ENCODE assay signal across 11 cellular contexts in genomic region chr9:111994831-111995458, GRCh38.
DNase-seq lines count a peak whose midpoint lies in the region; ATAC-seq and TF ChIP-seq lines count a peak whose summit lies in the region.
"Had no signal": no experiment of that assay in that cellular context is flagged by ENCODE, and none has a peak within 500 bp of the region (broad histone marks: within the 10 kb centered on the region; RNA-seq: fewer than 3 reads in every experiment).

No MANE protein-coding gene starts in this region.

- no peak overlapping the region for H3K4me3 Mint-ChIP-seq in type B pancreatic cell
- H3K4me3 Mint-ChIP-seq: activated naive CD4-positive, alpha-beta T cell treated with anti-CD3 and anti-CD28 coated beads for 36 hours had no signal

- H3K36me3 ChIP-seq in GM06990 (ENCODE audit: control insufficient read depth, insufficient read depth, low read length), result no peaks in the 10 kb centered on the region

- TF ChIP-seq CTCF in GM06990 (IDR thresholded peaks at IDR 0.05; ENCODE audit: insufficient read depth, low read length, poor library complexity, severe bottlenecking), result no peak
- TF ChIP-seq CTCF in type B pancreatic cell (conservative IDR thresholded peaks at IDR 0.05), result no peak
- no peak for TF ChIP-seq CTCF in GM10266 (IDR thresholded peaks at IDR 0.05; ENCODE audit: control insufficient read depth, insufficient read depth, low read depth, missing control alignments)

- no peaks in the 10 kb centered on the region for H3K9me3 Mint-ChIP-seq in type B pancreatic cell

- peak; percentile 57 for ATAC-seq in GM19438 (IDR thresholded peaks at IDR 0.05; ENCODE audit: low read depth, unreplicated experiment)
- ATAC-seq in HG03571 (IDR thresholded peaks at IDR 0.05; ENCODE audit: unreplicated experiment), result peak; percentile 68
- ATAC-seq: Right ventricle myocardium inferior had no signal

- no peaks in the 10 kb centered on the region for H3K36me3 Mint-ChIP-seq in type B pancreatic cell

- H3K4me1 Mint-ChIP-seq in type B pancreatic cell (ENCODE audit: unreplicated experiment), result no peaks in the 10 kb centered on the region

- H3K4me3 ChIP-seq in GM06990 (replicated peaks; ENCODE audit: low read depth, low read length), result no peak overlapping the region

- no peaks in the 10 kb centered on the region for H3K27me3 Mint-ChIP-seq in type B pancreatic cell

- H3K27ac Mint-ChIP-seq in type B pancreatic cell, result no peak overlapping the region
- H3K27ac Mint-ChIP-seq: activated naive CD4-positive, alpha-beta T cell treated with anti-CD3 and anti-CD28 coated beads for 36 hours had no signal

- H3K27me3 ChIP-seq in GM06990 (replicated peaks; ENCODE audit: control insufficient read depth, insufficient read depth, low read length), result no peaks in the 10 kb centered on the region

- peak; percentile 47 for DNase-seq in GM06990 (ENCODE audit: extremely low read depth, insufficient read length)
- DNase-seq in glomerular endothelial cell (ENCODE audit: extremely low read depth, low read depth, low spot score), result peak; percentile 65
- no peak for DNase-seq in type B pancreatic cell (ENCODE audit: extremely low spot score, unreplicated experiment)
- DNase-seq in GM10266 (ENCODE audit: extremely low spot score), result no peak
- no peak for DNase-seq in activated gamma-delta T cell treated with Interleukin-2 at 50 U/mL for 16 hours
- DNase-seq in globus pallidus (ENCODE audit: low spot score), result no peak
- DNase-seq: activated naive CD4-positive, alpha-beta T cell treated with anti-CD3 and anti-CD28 coated beads for 36 hours; NCI-H1048 had no signal

Comparison
In these comparisons a context has a peak if more than half of its experiments do, and no peak if none do; other contexts are left out.
1. DNase-seq: peak in GM06990 (single experiment) and glomerular endothelial cell (single experiment); none in type B pancreatic cell (single experiment), GM10266 (single experiment), activated gamma-delta T cell treated with Interleukin-2 at 50 U/mL for 16 hours (single experiment) and globus pallidus (single experiment).